Comparison of ENCODE assay signal across 11 cellular contexts in genomic region chr14:67491285-67491684, GRCh38. TPM values are rescaled to one million over a fixed set of nuclear protein-coding genes. Genes with fewer than 3 reads are reported as not detected.
"Had no signal": no experiment of that assay in that cellular context is flagged by ENCODE, and none has a peak within 500 bp of the region (broad histone marks: within the 10 kb centered on the region; RNA-seq: fewer than 3 reads in every experiment).

No MANE protein-coding gene starts in this region.

- DNase-seq: activated effector memory CD4-positive, alpha-beta T cell treated with Interleukin-2 at 50 U/mL for 16 hours; activated T-cell treated with anti-CD3 and anti-CD28 coated beads, Interleukin-2, amount 50 U/mL, for 24 hours; hippocampal formation; left cardiac atrium; lower lobe of right lung; naive thymus-derived CD4-positive, alpha-beta T cell; stimulated activated CD4-positive, alpha-beta T cell treated with anti-CD3 and anti-CD28 coated beads, Interleukin-2, amount 100 ng/mL, for 24 hours; stimulated activated naive CD4-positive, alpha-beta T cell treated with Interleukin-2 at 50 U/mL for 16 hours; T1000 had no signal

- H3K4me3 ChIP-seq: lower lobe of right lung, suprapubic skin had no signal

- ATAC-seq: left cardiac atrium; lower lobe of right lung; naive thymus-derived CD4-positive, alpha-beta T cell; sciatic nerve had no signal

- H3K27ac ChIP-seq: lower lobe of right lung, suprapubic skin had no signal

- H3K36me3 ChIP-seq: lower lobe of right lung, suprapubic skin had no signal

- H3K27me3 ChIP-seq: suprapubic skin had no signal

- H3K9me3 ChIP-seq: suprapubic skin had no signal

RNA-seq across cellular contexts. Expression of gene PLEKHH1, which starts 41.8 kb away (rescaled TPM):
- polyA plus RNA-seq: naive thymus-derived CD4-positive, alpha-beta T cell had no signal
